In genomic region chr5:34709861-34710673, GRCh38 we compare ENCODE assay signal across 11 cellular contexts. TPM values are rescaled to one million over a fixed set of nuclear protein-coding genes. Genes with fewer than 3 reads are reported as not detected.
A peak's percentile ranks its signal among the peaks of the same experiment; 100 is the strongest.
DNase-seq lines count a peak whose midpoint lies in the region; ATAC-seq and TF ChIP-seq lines count a peak whose summit lies in the region.
"Had no signal": no experiment of that assay in that cellular context is flagged by ENCODE, and none has a peak within 500 bp of the region (broad histone marks: within the 10 kb centered on the region; RNA-seq: fewer than 3 reads in every experiment).

No MANE protein-coding gene starts in this region.

- TF ChIP-seq EP300 in stomach (IDR thresholded peaks at IDR 0.05) = no peak

- TF ChIP-seq POLR2A in body of pancreas (IDR thresholded peaks at IDR 0.05) (no peak), stomach (IDR thresholded peaks at IDR 0.05) (no peak)

- DNase-seq in HT-29 (ENCODE audit: low spot score) = peak; percentile 18
- DNase-seq in body of pancreas = no peak
- peak; percentile 90 for DNase-seq in kidney epithelial cell (ENCODE audit: low read depth)
- DNase-seq in stomach = no peak
- DNase-seq in GM10266 (ENCODE audit: extremely low spot score) = no peak
- no peak for DNase-seq in KG1 (lab: John Stamatoyannopoulos, UW)
- DNase-seq in NCI-H2227 (lab: John Stamatoyannopoulos, UW; ENCODE audit: unreplicated experiment) = no peak
- no peak for DNase-seq in activated CD4-positive, alpha-beta T cell treated with anti-CD3 and anti-CD28 coated beads, Interleukin-2, amount 10 ng/mL, durations not matched to agents 7 days and 5 days
- DNase-seq: activated T-cell treated with anti-CD3 and anti-CD28 coated beads for 4 hours, DMS 273 treated with DMSO at 0.1 percent for 48 hours had no signal

- no peak for TF ChIP-seq CTCF in body of pancreas (IDR thresholded peaks at IDR 0.05)
- TF ChIP-seq CTCF in kidney epithelial cell (IDR thresholded peaks at IDR 0.05; ENCODE audit: insufficient read depth, low read length, poor library complexity, severe bottlenecking) = no peak
- no peak for TF ChIP-seq CTCF in stomach (IDR thresholded peaks at IDR 0.05)
- TF ChIP-seq CTCF in GM10266 (IDR thresholded peaks at IDR 0.05; ENCODE audit: control insufficient read depth, insufficient read depth, low read depth, missing control alignments) = no peak

- 66 to 76% methylated on average over 6 of the region's 6 CpGs for WGBS in body of pancreas, 2 donors
- WGBS in stomach, 5 donors = 50 to 64% (median 60%) methylated on average over 6 of the region's 6 CpGs

- H3K9me3 Mint-ChIP-seq in activated CD4-positive, alpha-beta T cell treated with anti-CD3 and anti-CD28 coated beads, Interleukin-2, amount 10 ng/mL, durations not matched to agents 7 days and 5 days = no peaks in the 10 kb centered on the region
- H3K9me3 Mint-ChIP-seq: dendritic cell treated with granulocyte-macrophage colony-stimulating factor and Interleukin-4, amounts not matched to agents 40 ng/mL and 50 ng/mL, for 4 days had no signal

- peak; percentile 76 for ATAC-seq in body of pancreas

- no peaks in the 10 kb centered on the region for H3K36me3 Mint-ChIP-seq in activated CD4-positive, alpha-beta T cell treated with anti-CD3 and anti-CD28 coated beads, Interleukin-2, amount 10 ng/mL, durations not matched to agents 7 days and 5 days (ENCODE audit: low read depth)

- H3K27ac Mint-ChIP-seq in activated CD4-positive, alpha-beta T cell treated with anti-CD3 and anti-CD28 coated beads, Interleukin-2, amount 10 ng/mL, durations not matched to agents 7 days and 5 days = no peak overlapping the region
- H3K27ac Mint-ChIP-seq: dendritic cell treated with granulocyte-macrophage colony-stimulating factor and Interleukin-4, amounts not matched to agents 40 ng/mL and 50 ng/mL, for 4 days had no signal

- H3K27ac ChIP-seq in body of pancreas = peak overlapping the region in 2 of 4 donors; percentile 43
- peak overlapping the region in 4 of 5 donors; percentile 1 to 74 (median 50) for H3K27ac ChIP-seq in stomach

- H3K4me1 ChIP-seq in body of pancreas (peaks cover 18% of the 10 kb centered on the region), stomach (peaks cover 9 to 35% (median 25%) of the 10 kb centered on the region in 4 donors)

- H3K4me3 ChIP-seq in body of pancreas (no peak overlapping the region), kidney epithelial cell (ENCODE audit: low read depth, low read length) (no peak overlapping the region), stomach (no peak overlapping the region)

- H3K4me1 Mint-ChIP-seq in activated CD4-positive, alpha-beta T cell treated with anti-CD3 and anti-CD28 coated beads, Interleukin-2, amount 10 ng/mL, durations not matched to agents 7 days and 5 days = no peaks in the 10 kb centered on the region

- H3K9me3 ChIP-seq in body of pancreas (no peaks in the 10 kb centered on the region), stomach (no peaks in the 10 kb centered on the region)

- intact Hi-C loops in body of pancreas (cut with DNase I) = no loop called here
- intact Hi-C loops in stomach (cut with DNase I; ENCODE audit: low total_unique reads) = loop anchor here (10.0 kb wide), 1 partner anchor 185 kb away; no protein-coding TSS in a partner anchor

- H3K27me3 Mint-ChIP-seq in activated CD4-positive, alpha-beta T cell treated with anti-CD3 and anti-CD28 coated beads, Interleukin-2, amount 10 ng/mL, durations not matched to agents 7 days and 5 days = no peaks in the 10 kb centered on the region
- H3K27me3 Mint-ChIP-seq: dendritic cell treated with granulocyte-macrophage colony-stimulating factor and Interleukin-4, amounts not matched to agents 40 ng/mL and 50 ng/mL, for 4 days had no signal

- H3K4me3 Mint-ChIP-seq in activated CD4-positive, alpha-beta T cell treated with anti-CD3 and anti-CD28 coated beads, Interleukin-2, amount 10 ng/mL, durations not matched to agents 7 days and 5 days = no peak overlapping the region
- H3K4me3 Mint-ChIP-seq: dendritic cell treated with granulocyte-macrophage colony-stimulating factor and Interleukin-4, amounts not matched to agents 40 ng/mL and 50 ng/mL, for 4 days had no signal

- CTCF ChIA-PET in activated CD4-positive, alpha-beta T cell treated with anti-CD3 and anti-CD28 coated beads, Interleukin-2, amount 10 ng/mL, durations not matched to agents 7 days and 5 days (lab: Charles Lee) = interaction anchor here (0.6 to 1.4 kb wide), 2 partner anchors 15 to 55 kb away, joined by 3 to 4 read pairs; no protein-coding TSS in a partner anchor

- H3K27me3 ChIP-seq in body of pancreas = no peaks in the 10 kb centered on the region
- no peaks in the 10 kb centered on the region for H3K27me3 ChIP-seq in kidney epithelial cell (ENCODE audit: control insufficient read depth, insufficient read depth, low read length)
- H3K27me3 ChIP-seq in stomach = no peaks in the 10 kb centered on the region

- POLR2A ChIA-PET in activated CD4-positive, alpha-beta T cell treated with anti-CD3 and anti-CD28 coated beads, Interleukin-2, amount 10 ng/mL, durations not matched to agents 7 days and 5 days (lab: Charles Lee) = no interaction called here

- H3K36me3 ChIP-seq in body of pancreas (replicated peaks in 1 of 2; ENCODE audit: insufficient read depth in 1 of 2, low read depth in 2 of 2) (no peaks in the 10 kb centered on the region), kidney epithelial cell (ENCODE audit: control insufficient read depth, insufficient read depth, low read length) (no peaks in the 10 kb centered on the region), stomach (peaks cover 0 to 5% (median 0%) of the 10 kb centered on the region in 4 donors)

RNA-seq across cellular contexts. Expression of gene RAI14, which starts 53.9 kb away (rescaled TPM):
- total RNA-seq in HT-29 (2014; rRNA removed; shearing (Covaris generic)) = 27.2 and 36.3 TPM in 2 replicates
- total RNA-seq in body of pancreas (10 to 100 TPM; 25.7 to 27.5 TPM), kidney epithelial cell (116 and 117 TPM in 2 replicates), stomach (10 to 100 TPM; 20.5 to 62.4 (median 41.4) TPM)
- 10 to 100 TPM in 2 of 3 donors, 1 to 10 TPM in 1; 5.1 to 20.7 (median 18.8) TPM for polyA plus RNA-seq in stomach
- total RNA-seq in activated CD4-positive, alpha-beta T cell treated with anti-CD3 and anti-CD28 coated beads, Interleukin-2, amount 10 ng/mL, durations not matched to agents 7 days and 5 days = under 1 TPM; 0.08 to 0.50 TPM

Comparison
In these comparisons a context has a peak if more than half of its experiments do, and no peak if none do; other contexts are left out.
1. DNase-seq: peak in HT-29 (single experiment) and kidney epithelial cell (single experiment); none in body of pancreas (0 of 4), stomach (single experiment), GM10266 (single experiment), KG1 (single experiment), NCI-H2227 (single experiment) and activated CD4-positive, alpha-beta T cell treated with anti-CD3 and anti-CD28 coated beads, Interleukin-2, amount 10 ng/mL, durations not matched to agents 7 days and 5 days (single experiment).
2. RNA of gene RAI14, which starts 53.9 kb away (total RNA-seq): 116 to 117 TPM in kidney epithelial cell, 20.5 to 62.4 TPM in stomach, 25.7 to 27.5 TPM in body of pancreas and 27.2 to 36.3 TPM in HT-29; 0.08 to 0.50 TPM in activated CD4-positive, alpha-beta T cell treated with anti-CD3 and anti-CD28 coated beads, Interleukin-2, amount 10 ng/mL, durations not matched to agents 7 days and 5 days; every median in the first group is over 10 times any median in the second.